Comparison of ENCODE assay signal across 8 cellular contexts in the genomic region with DNA sequence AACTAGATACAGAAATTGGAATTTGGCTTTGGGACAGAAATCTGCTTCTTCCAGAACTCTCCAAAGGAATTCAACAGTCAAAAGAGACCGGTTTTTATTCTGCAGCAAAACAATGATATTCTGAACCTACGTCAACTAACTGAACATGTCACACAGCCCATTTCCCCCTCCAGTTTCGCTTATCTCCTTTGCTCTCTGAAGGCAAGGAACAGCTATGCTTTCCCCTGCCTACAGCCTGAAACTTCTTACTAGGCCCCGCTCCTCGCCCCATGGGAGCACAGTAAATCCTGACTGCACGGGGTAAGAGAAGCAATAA. TPM values are rescaled to one million over a fixed set of nuclear protein-coding genes. Genes with fewer than 3 reads are reported as not detected.
A peak's percentile ranks its signal among the peaks of the same experiment; 100 is the strongest.
DNase-seq lines count a peak whose midpoint lies in the region; ATAC-seq, FAIRE-seq and TF ChIP-seq lines count a peak whose summit lies in the region.

No MANE protein-coding gene starts in this region.

- peaks cover 3% of the 10 kb centered on the region; the same call in 1 of the 2 replicates for H4K20me1 ChIP-seq in DND-41 (ENCODE audit: insufficient read depth, low read length)
- no peaks in the 10 kb centered on the region for H4K20me1 ChIP-seq in KMS-11 (ENCODE audit: insufficient read depth)

- H3K27ac ChIP-seq in DND-41 (ENCODE audit: low read length) (peak overlapping the region; percentile 71), KMS-11 (peak overlapping the region; percentile 78), muscle layer of colon (ENCODE audit: low read depth, low read length) (peak overlapping the region; percentile 74)

- no peak for DNase-seq in DND-41
- DNase-seq in MCF 10A (ENCODE audit: unreplicated experiment) = no peak
- DNase-seq in superior temporal gyrus (ENCODE audit: extremely low spot score) = no peak
- no peak for DNase-seq in frontal cortex (ENCODE audit: low spot score in 2 of 2)
- DNase-seq in DMS79 treated with DMSO at 0.1 percent for 48 hours (lab: John Stamatoyannopoulos, UW) = no peak

- POLR2A ChIA-PET in MCF 10A (lab: Yijun Ruan, JAX) = interaction anchor here (0.8 to 3.0 kb wide), 11 partner anchors 8 to 269 kb away, joined by 3 to 17 read pairs (median 6); a partner anchor contains a TSS

- no peaks in the 10 kb centered on the region for H3K9me3 Mint-ChIP-seq in MCF 10A (ENCODE audit: unreplicated experiment)

- H2AFZ ChIP-seq in DND-41 (ENCODE audit: low read depth, low read length) (peak overlapping the region; percentile 89), KMS-11 (ENCODE audit: low read depth) (peak overlapping the region; percentile 83)

- ATAC-seq in DND-41 (ENCODE audit: insufficient read depth, low read depth) (peak; percentile 29), GM21528 (IDR thresholded peaks at IDR 0.05; ENCODE audit: low FRiP score, unreplicated experiment) (peak; percentile 36)

- H3K4me1 Mint-ChIP-seq in MCF 10A (ENCODE audit: insufficient read depth, unreplicated experiment) = peaks cover 26% of the 10 kb centered on the region

- no peak for TF ChIP-seq CTCF in DND-41 (IDR thresholded peaks at IDR 0.05; ENCODE audit: borderline replicate concordance, extremely low read depth, low read length, poor library complexity, severe bottlenecking)
- no peak for TF ChIP-seq CTCF in KMS-11 (conservative IDR thresholded peaks at IDR 0.05; ENCODE audit: low read depth, low read length)
- no peak for TF ChIP-seq CTCF in MCF 10A (IDR thresholded peaks at IDR 0.05; ENCODE audit: unreplicated experiment)

- H3K4me1 ChIP-seq in DND-41 (ENCODE audit: insufficient read depth, low read length) (peaks cover 48% of the 10 kb centered on the region), KMS-11 (ENCODE audit: low read depth, poor library complexity, severe bottlenecking) (peaks cover 20% of the 10 kb centered on the region), muscle layer of colon (ENCODE audit: insufficient read depth, low read length) (peaks cover 33% of the 10 kb centered on the region)

- H3K36me3 ChIP-seq in DND-41 (ENCODE audit: insufficient read depth, low read length) = peaks cover 19% of the 10 kb centered on the region; the same call in 1 of the 2 replicates
- 0 out of 2 replicates have a peak, but pooled peaks cover 7% of the 10 kb centered on the region for H3K36me3 ChIP-seq in KMS-11 (ENCODE audit: insufficient read depth)
- peaks cover 13% of the 10 kb centered on the region for H3K36me3 ChIP-seq in muscle layer of colon (ENCODE audit: insufficient read depth, low read length)

- no peak for FAIRE-seq in frontal cortex (lab: Jason Lieb, UNC)

- H3K9me3 ChIP-seq in DND-41 (ENCODE audit: insufficient read depth, low read length, severe bottlenecking) (no peaks in the 10 kb centered on the region), muscle layer of colon (ENCODE audit: low read length) (no peaks in the 10 kb centered on the region)

- H3K36me3 Mint-ChIP-seq in MCF 10A (ENCODE audit: insufficient read depth, unreplicated experiment) = peaks cover 26% of the 10 kb centered on the region

- H3K27ac Mint-ChIP-seq in MCF 10A (ENCODE audit: low read depth, unreplicated experiment) = peak overlapping the region; percentile 74

- CTCF ChIA-PET in MCF 10A (lab: Yijun Ruan, JAX) = interaction anchor here (1.6 kb wide), 1 partner anchor 77 kb away, joined by 7 read pairs; no protein-coding TSS in a partner anchor

- peak overlapping the region; percentile 63 for H3K9ac ChIP-seq in DND-41 (ENCODE audit: low read depth, low read length)
- H3K9ac ChIP-seq in KMS-11 = peak overlapping the region; percentile 62
- peak overlapping the region; percentile 29 for H3K9ac ChIP-seq in muscle layer of colon (ENCODE audit: low read length)

- TSS peak; percentile 60 for BruUV-seq in MCF 10A (replicated peaks; lab: Mats Ljungman, UMichigan)

- H3K4me2 ChIP-seq in DND-41 (ENCODE audit: insufficient read depth, low read length) (peak overlapping the region; percentile 94), KMS-11 (peak overlapping the region; percentile 83)

- H3K4me3 ChIP-seq in DND-41 (ENCODE audit: low read depth in 1 of 2, low read length in 2 of 2) (peak overlapping the region; percentile 67 to 93), KMS-11 (IDR thresholded peaks at IDR 0.05; ENCODE audit: insufficient read depth, low read depth, low read length) (no peak overlapping the region), muscle layer of colon (ENCODE audit: low read depth in 1 of 2, low read length in 2 of 2) (peak overlapping the region; percentile 59 to 60)

- H3K27me3 Mint-ChIP-seq in MCF 10A (ENCODE audit: insufficient read depth, unreplicated experiment) = no peaks in the 10 kb centered on the region

- intact Hi-C loops in MCF 10A (cut with micrococcal nuclease) = loop anchor here (2.0 kb wide), 2 partner anchors 63 to 293 kb away; no protein-coding TSS in a partner anchor

- H3K27me3 ChIP-seq in DND-41 (ENCODE audit: insufficient read depth, low read length, poor library complexity) = no peaks in the 10 kb centered on the region
- H3K27me3 ChIP-seq in KMS-11 (ENCODE audit: insufficient read depth, low read depth) = no peaks in the 10 kb centered on the region
- H3K27me3 ChIP-seq in muscle layer of colon (ENCODE audit: control insufficient read depth in 1 of 2, insufficient read depth in 2 of 2, low read length in 2 of 2) = no peaks in the 10 kb centered on the region

- H3K79me2 ChIP-seq in DND-41 (ENCODE audit: insufficient read depth, low read length) (peaks cover 62% of the 10 kb centered on the region), KMS-11 (ENCODE audit: insufficient read depth, low read depth) (peaks cover 27% of the 10 kb centered on the region)

- H3K4me3 Mint-ChIP-seq in MCF 10A (ENCODE audit: unreplicated experiment) = peak overlapping the region; percentile 88

RNA-seq across cellular contexts. Expression of a gene that starts 0.5 kb away (rescaled TPM):
- 97.2 and 105 TPM in 2 replicates for total RNA-seq in MCF 10A (2022)
- total RNA-seq in frontal cortex = 152 TPM

RNA-seq across cellular contexts. Expression of a gene that starts 0.6 kb away (rescaled TPM):
- total RNA-seq in MCF 10A (2022) (3.6 and 5.4 TPM in 2 replicates), frontal cortex (13.0 TPM)
